In the genomic region with DNA sequence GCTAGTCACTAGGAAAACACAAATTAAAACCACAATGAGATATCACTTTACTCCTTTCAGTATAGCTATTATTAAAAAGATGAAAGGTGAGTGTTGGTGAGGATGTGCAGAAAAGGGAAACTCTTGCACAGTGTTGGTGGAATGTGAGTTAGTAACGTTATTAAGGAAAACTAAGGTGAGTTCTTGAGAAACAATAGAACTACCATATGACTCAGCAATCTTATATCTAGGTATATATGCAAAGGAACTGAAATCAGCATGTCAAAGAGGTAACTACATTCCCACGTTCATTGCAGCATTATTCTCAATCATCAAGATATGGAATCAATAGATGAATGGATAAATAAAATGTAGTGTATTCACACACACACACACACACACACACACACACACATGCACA, we compare ENCODE assay signal across 22 cellular contexts.
DNase-seq lines count a peak whose midpoint lies in the region; ATAC-seq and TF ChIP-seq lines count a peak whose summit lies in the region.
"Had no signal": no experiment of that assay in that cellular context is flagged by ENCODE, and none has a peak within 500 bp of the region (broad histone marks: within the 10 kb centered on the region; RNA-seq: fewer than 3 reads in every experiment).

No MANE protein-coding gene starts in this region.

- TF ChIP-seq CTCF in Calu3 (IDR thresholded peaks at IDR 0.05; ENCODE audit: unreplicated experiment) (no peak), PC-3 (conservative IDR thresholded peaks at IDR 0.05; ENCODE audit: low read depth, low read length) (no peak), epithelial cell of esophagus (IDR thresholded peaks at IDR 0.05; ENCODE audit: insufficient read depth, low read depth, low read length, missing control alignments) (no peak)

- H4K8ac ChIP-seq in trophoblast cell (ENCODE audit: low read depth, low read length) = no peak overlapping the region

- POLR2A ChIA-PET in PC-3 (lab: Charles Lee; ENCODE audit: unreplicated experiment) = no interaction called here
- POLR2A ChIA-PET in activated CD4-positive, alpha-beta memory T cell treated with anti-CD3 and anti-CD28 coated beads for 36 hours (lab: Charles Lee) = no interaction called here

- H3K4ac ChIP-seq in trophoblast cell (ENCODE audit: low read depth, low read length) = no peak overlapping the region

- no peaks in the 10 kb centered on the region for H3K9me2 ChIP-seq in PC-3 (replicated peaks; ENCODE audit: low read length)

- H3K4me2 ChIP-seq in PC-3 (ENCODE audit: low read length) (peak overlapping the region; percentile 45), trophoblast cell (ENCODE audit: low read length) (no peak overlapping the region)

- no peak overlapping the region for H3K14ac ChIP-seq in trophoblast cell (ENCODE audit: low read length)

- H4K20me1 ChIP-seq in PC-3 (ENCODE audit: low read length) = no peaks in the 10 kb centered on the region

- no peak overlapping the region for H2BK5ac ChIP-seq in trophoblast cell (ENCODE audit: low read depth, low read length, poor library complexity)

- peak overlapping the region; percentile 33 for H3K4me3 Mint-ChIP-seq in Calu3 (ENCODE audit: low read depth, unreplicated experiment)
- H3K4me3 Mint-ChIP-seq in activated CD4-positive, alpha-beta memory T cell treated with anti-CD3 and anti-CD28 coated beads for 36 hours = no peak overlapping the region
- no peak overlapping the region for H3K4me3 Mint-ChIP-seq in activated T-cell treated with anti-CD3 and anti-CD28 coated beads, Interleukin-2, amount 50 U/mL, for 24 hours
- H3K4me3 Mint-ChIP-seq: B cell, HFFc6 had no signal

- no peaks in the 10 kb centered on the region for H3F3A ChIP-seq in PC-3 (ENCODE audit: low read length, unreplicated experiment)

- CTCF ChIA-PET in Calu3 (lab: Charles Lee) (no interaction called here), PC-3 (lab: Charles Lee) (no interaction called here)
- CTCF ChIA-PET in activated CD4-positive, alpha-beta memory T cell treated with anti-CD3 and anti-CD28 coated beads for 36 hours (lab: Charles Lee) = no interaction called here

- H3K9ac ChIP-seq in PC-3 (ENCODE audit: low read length) (no peak overlapping the region), trophoblast cell (ENCODE audit: low read length) (no peak overlapping the region)

- H3K27ac ChIP-seq in PC-3 (ENCODE audit: low read length) (no peak overlapping the region), trophoblast cell (ENCODE audit: low read depth, low read length) (peak overlapping the region; percentile 58)
- H3K27ac ChIP-seq: HL-60, Peyer's patch, SJSA1 had no signal

- H4K91ac ChIP-seq in trophoblast cell (ENCODE audit: low read depth, low read length) = no peak overlapping the region

- H3K9me3 Mint-ChIP-seq in Calu3 (ENCODE audit: low read depth, unreplicated experiment) = no peaks in the 10 kb centered on the region
- no peaks in the 10 kb centered on the region for H3K9me3 Mint-ChIP-seq in activated CD4-positive, alpha-beta memory T cell treated with anti-CD3 and anti-CD28 coated beads for 36 hours
- H3K9me3 Mint-ChIP-seq in activated T-cell treated with anti-CD3 and anti-CD28 coated beads, Interleukin-2, amount 50 U/mL, for 24 hours = no peaks in the 10 kb centered on the region
- H3K9me3 Mint-ChIP-seq: HFFc6 had no signal

- no peak overlapping the region for H3K18ac ChIP-seq in trophoblast cell (ENCODE audit: low read length)

- peak overlapping the region; percentile 95 for H3K27ac Mint-ChIP-seq in Calu3 (ENCODE audit: unreplicated experiment)
- H3K27ac Mint-ChIP-seq in activated CD4-positive, alpha-beta memory T cell treated with anti-CD3 and anti-CD28 coated beads for 36 hours = no peak overlapping the region
- H3K27ac Mint-ChIP-seq in activated T-cell treated with anti-CD3 and anti-CD28 coated beads, Interleukin-2, amount 50 U/mL, for 24 hours = no peak overlapping the region
- H3K27ac Mint-ChIP-seq: B cell, HFFc6 had no signal

- peaks cover 6% of the 10 kb centered on the region for H3K36me3 Mint-ChIP-seq in Calu3 (ENCODE audit: insufficient read depth, unreplicated experiment)
- no peaks in the 10 kb centered on the region for H3K36me3 Mint-ChIP-seq in activated CD4-positive, alpha-beta memory T cell treated with anti-CD3 and anti-CD28 coated beads for 36 hours
- H3K36me3 Mint-ChIP-seq in activated T-cell treated with anti-CD3 and anti-CD28 coated beads, Interleukin-2, amount 50 U/mL, for 24 hours (ENCODE audit: low read depth) = no peaks in the 10 kb centered on the region

- H2AK5ac ChIP-seq in trophoblast cell (ENCODE audit: low read length) = no peak overlapping the region

- peaks cover 8% of the 10 kb centered on the region for H3K4me1 Mint-ChIP-seq in Calu3 (ENCODE audit: low read depth, unreplicated experiment)
- H3K4me1 Mint-ChIP-seq in activated CD4-positive, alpha-beta memory T cell treated with anti-CD3 and anti-CD28 coated beads for 36 hours (ENCODE audit: low read depth) = no peaks in the 10 kb centered on the region
- H3K4me1 Mint-ChIP-seq in activated T-cell treated with anti-CD3 and anti-CD28 coated beads, Interleukin-2, amount 50 U/mL, for 24 hours (ENCODE audit: low read depth) = no peaks in the 10 kb centered on the region
- H3K4me1 Mint-ChIP-seq: B cell had no signal

- DNase-seq in Calu3 = no peak
- peak; percentile 7 for DNase-seq in PC-3
- peak; percentile 73 for DNase-seq in epithelial cell of esophagus (ENCODE audit: low read depth)
- peak in 1 of 2 donors; percentile 38 for DNase-seq in trophoblast cell
- DNase-seq in activated CD4-positive, alpha-beta memory T cell treated with anti-CD3 and anti-CD28 coated beads for 36 hours = no peak
- DNase-seq in activated T-cell treated with anti-CD3 and anti-CD28 coated beads, Interleukin-2, amount 50 U/mL, for 24 hours = no peak
- DNase-seq: DMS79; H7; HFFc6; NCI-H1105; NCI-H146; NCI-H2029; NCI-H226; NCI-H510A treated with DMSO at 0.1 percent for 48 hours; NCI-H748 treated with DMSO at 0.1 percent for 48 hours; NK-92 treated with Interleukin-12 subunit alpha and Interleukin-12 subunit beta, amount 100 ng/mL, for 24 hours; Peyer's patch had no signal

- no peak overlapping the region for H3K23ac ChIP-seq in trophoblast cell (ENCODE audit: low read length)

- peaks cover 2% of the 10 kb centered on the region for H3K79me1 ChIP-seq in trophoblast cell (ENCODE audit: low read length)

- H3K4me1 ChIP-seq in PC-3 (ENCODE audit: insufficient read depth, low read length) (peaks cover 13% of the 10 kb centered on the region), trophoblast cell (ENCODE audit: control insufficient read depth in 1 of 2, insufficient read depth in 2 of 2, low read length in 2 of 2) (peaks cover 5% of the 10 kb centered on the region in 2 experiments)
- H3K4me1 ChIP-seq: Peyer's patch, SJSA1 had no signal

- WGBS in trophoblast cell (ENCODE audit: extremely low coverage, insufficient coverage, insufficient read length) = no CpG with 5 or more reads among the region's 2 CpGs

- no peak overlapping the region for H2BK120ac ChIP-seq in trophoblast cell (ENCODE audit: insufficient read depth, low read length, poor library complexity)

- H3K9me3 ChIP-seq in PC-3 (ENCODE audit: low read length) = no peaks in the 10 kb centered on the region
- no peaks in the 10 kb centered on the region for H3K9me3 ChIP-seq in trophoblast cell (ENCODE audit: insufficient read depth, low read depth, low read length)
- H3K9me3 ChIP-seq: Peyer's patch, SJSA1 had no signal

- H3K4me3 ChIP-seq in PC-3 (ENCODE audit: low read length) (no peak overlapping the region), epithelial cell of esophagus (ENCODE audit: low read length) (no peak overlapping the region), trophoblast cell (ENCODE audit: low read depth, low read length) (no peak overlapping the region)
- H3K4me3 ChIP-seq: Peyer's patch, SJSA1 had no signal

- no peak overlapping the region for H2AFZ ChIP-seq in PC-3 (ENCODE audit: low read length)
- no peak overlapping the region for H2AFZ ChIP-seq in trophoblast cell (ENCODE audit: insufficient read depth, low read length, poor library complexity)

- ATAC-seq in PC-3 = no peak
- no peak for ATAC-seq in HG03571 (IDR thresholded peaks at IDR 0.05; ENCODE audit: unreplicated experiment)
- ATAC-seq: Right ventricle myocardium inferior had no signal

- H3K27me3 Mint-ChIP-seq in Calu3 (ENCODE audit: unreplicated experiment) = no peaks in the 10 kb centered on the region
- H3K27me3 Mint-ChIP-seq in activated CD4-positive, alpha-beta memory T cell treated with anti-CD3 and anti-CD28 coated beads for 36 hours = peaks cover 6% of the 10 kb centered on the region
- peaks cover 11% of the 10 kb centered on the region for H3K27me3 Mint-ChIP-seq in activated T-cell treated with anti-CD3 and anti-CD28 coated beads, Interleukin-2, amount 50 U/mL, for 24 hours

- intact Hi-C loops in Calu3 (cut with micrococcal nuclease; ENCODE audit: unreplicated experiment) (loop anchor here (10.0 kb wide), 1 partner anchor 672 kb away; no protein-coding TSS in a partner anchor), PC-3 (cut with micrococcal nuclease) (no loop called here)
- intact Hi-C loops in activated CD4-positive, alpha-beta memory T cell treated with anti-CD3 and anti-CD28 coated beads for 36 hours (cut with micrococcal nuclease) = no loop called here

- BruUV-seq in Calu3 (replicated peaks; lab: Mats Ljungman, UMichigan) (no TSS peak), PC-3 (replicated peaks; lab: Mats Ljungman, UMichigan) (no TSS peak)

- H4K12ac ChIP-seq in trophoblast cell (ENCODE audit: low read depth, low read length) = no peak overlapping the region

- no peaks in the 10 kb centered on the region for H3K79me2 ChIP-seq in PC-3 (ENCODE audit: low read length)
- H3K79me2 ChIP-seq in trophoblast cell (ENCODE audit: control insufficient read depth, insufficient read depth, low read length, poor library complexity) = no peaks in the 10 kb centered on the region

- no peaks in the 10 kb centered on the region for H3K36me3 ChIP-seq in PC-3 (ENCODE audit: low read depth, low read length)
- no peaks in the 10 kb centered on the region for H3K36me3 ChIP-seq in trophoblast cell (ENCODE audit: control insufficient read depth in 1 of 2, insufficient read depth in 2 of 2, low read length in 2 of 2)
- H3K36me3 ChIP-seq: Peyer's patch, SJSA1 had no signal

- peaks cover 4% of the 10 kb centered on the region for H3K27me3 ChIP-seq in PC-3 (ENCODE audit: low read length)
- H3K27me3 ChIP-seq in trophoblast cell (ENCODE audit: insufficient read depth, low read length) = no peaks in the 10 kb centered on the region
- H3K27me3 ChIP-seq: Peyer's patch had no signal

- no peak overlapping the region for H2BK12ac ChIP-seq in trophoblast cell (ENCODE audit: low read length)

Comparison
In these comparisons a context has a peak if more than half of its experiments do, and no peak if none do; other contexts are left out.
1. DNase-seq: peak in PC-3 (single experiment) and epithelial cell of esophagus (single experiment); none in Calu3 (single experiment), activated CD4-positive, alpha-beta memory T cell treated with anti-CD3 and anti-CD28 coated beads for 36 hours (single experiment) and activated T-cell treated with anti-CD3 and anti-CD28 coated beads, Interleukin-2, amount 50 U/mL, for 24 hours (single experiment).